In the genomic region with DNA sequence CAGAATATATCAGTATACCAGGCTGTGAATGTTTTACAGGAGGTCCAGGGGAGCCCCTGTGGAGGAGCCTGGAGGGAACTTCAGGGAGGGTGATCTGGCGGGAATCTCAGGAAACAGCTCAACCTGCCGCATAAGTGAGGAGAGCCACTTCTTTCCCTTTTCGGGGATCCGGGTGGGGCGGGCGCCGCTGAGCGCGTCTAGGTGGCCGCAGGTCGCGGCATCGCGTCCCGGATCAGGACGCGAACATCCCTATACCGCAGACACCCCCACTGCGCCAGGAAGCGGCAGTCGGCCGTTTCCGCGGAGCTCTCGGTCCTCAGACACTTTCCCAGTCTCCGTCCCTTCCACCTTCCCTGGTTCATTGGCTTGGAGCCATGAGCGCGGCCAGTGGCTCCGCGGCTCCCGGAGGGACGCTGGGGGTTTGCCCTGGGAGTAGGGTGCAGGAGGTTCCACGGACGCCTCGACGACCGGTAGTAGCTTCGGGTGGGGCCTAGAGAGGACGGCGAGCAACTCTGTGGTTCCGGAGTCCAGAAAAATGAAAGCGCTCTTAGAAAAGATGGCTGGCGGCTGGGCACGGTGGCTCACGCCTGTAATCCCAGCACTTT, we compare ENCODE assay signal across 6 cellular contexts. TPM values are rescaled to one million over a fixed set of nuclear protein-coding genes. Genes with fewer than 3 reads are reported as not detected.
DNase-seq lines count a peak whose midpoint lies in the region; ATAC-seq and TF ChIP-seq lines count a peak whose summit lies in the region.

No MANE protein-coding gene starts in this region.

- no peaks in the 10 kb centered on the region for H3K9me3 ChIP-seq in heart left ventricle
- H3K9me3 ChIP-seq in suprapubic skin: no peaks in the 10 kb centered on the region

- H3K27ac ChIP-seq in heart left ventricle (peak overlapping the region; percentile 65 to 87 (median 76)), suprapubic skin (peak overlapping the region; percentile 38)

- ATAC-seq in heart left ventricle (no peak), HG02852 (IDR thresholded peaks at IDR 0.05; ENCODE audit: unreplicated experiment) (no peak), GM19328 (IDR thresholded peaks at IDR 0.05; ENCODE audit: unreplicated experiment) (no peak)

- H3K27me3 ChIP-seq in heart left ventricle (no peaks in the 10 kb centered on the region), suprapubic skin (no peaks in the 10 kb centered on the region)

- 12 to 23% (median 20%) methylated on average over 36 to 45 of the region's 45 CpGs for WGBS in heart left ventricle, 4 donors
- WGBS in suprapubic skin: 25% methylated on average over 41 of the region's 45 CpGs

- H3K4me3 ChIP-seq in heart left ventricle (peak overlapping the region; percentile 30 to 71 (median 56)), suprapubic skin (peak overlapping the region; percentile 54)

- no peak for TF ChIP-seq EP300 in suprapubic skin (IDR thresholded peaks at IDR 0.05)

- TF ChIP-seq POLR2A in heart left ventricle (IDR thresholded peaks at IDR 0.05) (no peak), suprapubic skin (IDR thresholded peaks at IDR 0.05) (no peak)

- peaks cover 0 to 3% (median 0%) of the 10 kb centered on the region in 9 donors for H3K36me3 ChIP-seq in heart left ventricle
- H3K36me3 ChIP-seq in suprapubic skin: peaks cover 2% of the 10 kb centered on the region

- peak; percentile 64 for DNase-seq in DMS53 (lab: John Stamatoyannopoulos, UW)
- no peak for DNase-seq in DMS53 treated with DMSO at 0.1 percent for 48 hours (lab: John Stamatoyannopoulos, UW; ENCODE audit: unreplicated experiment)
- peak; percentile 56 to 81 (median 60) for DNase-seq in heart left ventricle
- no peak for DNase-seq in suprapubic skin (ENCODE audit: low spot score in 2 of 2)

- intact Hi-C loops in heart left ventricle (cut with DNase I): no loop called here

- no peak for TF ChIP-seq CTCF in heart left ventricle (IDR thresholded peaks at IDR 0.05)
- TF ChIP-seq CTCF in suprapubic skin (IDR thresholded peaks at IDR 0.05): no peak

- H3K4me1 ChIP-seq in heart left ventricle (peaks cover 0 to 49% (median 19%) of the 10 kb centered on the region in 12 donors), suprapubic skin (peaks cover 35% of the 10 kb centered on the region)

RNA-seq across cellular contexts. Expression of a gene that starts 3.1 kb away (rescaled TPM):
- total RNA-seq in heart left ventricle (10 to 100 TPM in 6 of 9 donors, 1 to 10 TPM in 3; 8.5 to 17.2 (median 12.3) TPM), suprapubic skin (10 to 100 TPM in 1 of 4 donors, 1 to 10 TPM in 3; 5.5 to 10.5 (median 8.7) TPM)
- polyA plus RNA-seq in heart left ventricle: 1 to 10 TPM; 7.4 to 8.7 TPM

RNA-seq across cellular contexts. Expression of a gene that starts 10.2 kb away (rescaled TPM):
- 10 to 100 TPM in 8 of 9 donors, 1 to 10 TPM in 1; 10.0 to 14.3 (median 11.6) TPM for total RNA-seq in heart left ventricle
- 10 to 100 TPM in 1 of 2 donors, 1 to 10 TPM in 1; 7.6 to 15.7 TPM for polyA plus RNA-seq in heart left ventricle
- total RNA-seq in suprapubic skin: 10 to 100 TPM in 3 of 4 donors, 1 to 10 TPM in 1; 9.9 to 33.0 (median 20.0) TPM

RNA-seq across cellular contexts. Expression of a gene that starts 24.2 kb away (rescaled TPM):
- total RNA-seq in heart left ventricle: 10 to 100 TPM in 1 of 9 donors, 1 to 10 TPM in 8; 2.9 to 10.9 (median 4.8) TPM
- polyA plus RNA-seq in heart left ventricle: 1 to 10 TPM; 3.0 to 4.5 TPM
- 10 to 100 TPM in 3 of 4 donors, 1 to 10 TPM in 1; 9.8 to 24.5 (median 11.2) TPM for total RNA-seq in suprapubic skin

RNA-seq across cellular contexts. Expression of a gene that starts 26.7 kb away (rescaled TPM):
- total RNA-seq in heart left ventricle (10 to 100 TPM in 5 of 9 donors, 1 to 10 TPM in 4; 8.6 to 15.2 (median 10.5) TPM), suprapubic skin (10 to 100 TPM in 3 of 4 donors, 1 to 10 TPM in 1; 9.4 to 15.4 (median 11.5) TPM)
- polyA plus RNA-seq in heart left ventricle: 1 to 10 TPM; 8.9 to 9.5 TPM

RNA-seq across cellular contexts. Expression of a gene that starts 34.9 kb away (rescaled TPM):
- total RNA-seq in heart left ventricle (10 to 100 TPM; 38.9 to 67.0 (median 47.8) TPM), suprapubic skin (10 to 100 TPM; 30.5 to 41.3 (median 36.6) TPM)
- 10 to 100 TPM; 60.9 to 88.2 TPM for polyA plus RNA-seq in heart left ventricle

Comparison
In these comparisons a context has a peak if more than half of its experiments do, and no peak if none do; other contexts are left out.
1. DNase-seq: peak in DMS53 (single experiment) and heart left ventricle (5 of 5); none in DMS53 treated with DMSO at 0.1 percent for 48 hours (single experiment) and suprapubic skin (0 of 2).